In genomic region chr10:124149681-124150080, GRCh38 we compare ENCODE assay signal across 14 cellular contexts. TPM values are rescaled to one million over a fixed set of nuclear protein-coding genes. Genes with fewer than 3 reads are reported as not detected.
A peak's percentile ranks its signal among the peaks of the same experiment; 100 is the strongest.
DNase-seq lines count a peak whose midpoint lies in the region; ATAC-seq and TF ChIP-seq lines count a peak whose summit lies in the region.
"Had no signal": no experiment of that assay in that cellular context is flagged by ENCODE, and none has a peak within 500 bp of the region (broad histone marks: within the 10 kb centered on the region; RNA-seq: fewer than 3 reads in every experiment).

No MANE protein-coding gene starts in this region.

- no peak overlapping the region for H2AFZ ChIP-seq in SK-N-SH (ENCODE audit: low read depth)

- CTCF ChIA-PET in SK-N-SH (lab: Yijun Ruan, JAX): interaction anchor here (0.9 kb wide), 1 partner anchor 23 kb away, joined by 3 read pairs; no protein-coding TSS in a partner anchor
- CTCF ChIA-PET in activated CD8-positive, alpha-beta memory T cell treated with anti-CD3 and anti-CD28 coated beads, Interleukin-2, amount 10 ng/mL, durations not matched to agents 7 days and 5 days (lab: Charles Lee): no interaction called here

- H3F3A ChIP-seq in SK-N-SH (replicated peaks; ENCODE audit: insufficient read depth): no peaks in the 10 kb centered on the region

- H3K36me3 ChIP-seq in SK-N-SH (replicated peaks in 1 of 2; ENCODE audit: control insufficient read depth in 1 of 2, insufficient read depth in 2 of 2, low read length in 1 of 2): no peaks in the 10 kb centered on the region
- H3K36me3 ChIP-seq: esophagus squamous epithelium had no signal

- H3K27ac ChIP-seq in SK-N-SH (ENCODE audit: low read depth in 2 of 2, low read length in 1 of 2): no peak overlapping the region

- peak; percentile 41 for DNase-seq in SK-N-SH
- DNase-seq in NCI-H2081 treated with DMSO at 0.1 percent for 48 hours (lab: John Stamatoyannopoulos, UW): peak; percentile 91
- peak; percentile 81 to 84 for DNase-seq in SHP77 (lab: John Stamatoyannopoulos, UW)
- no peak for DNase-seq in stimulated activated naive B cell treated with anti-CD40 and anti-IgM and Interleukin-4, amounts not matched to agents 10 μg/mL and 1 μg/mL and 100 μg/mL, for 72 hours
- no peak for DNase-seq in COLO829 (ENCODE audit: low spot score)
- no peak for DNase-seq in activated CD8-positive, alpha-beta memory T cell treated with anti-CD3 and anti-CD28 coated beads, Interleukin-2, amount 10 ng/mL, durations not matched to agents 7 days and 5 days
- DNase-seq in AG08395 (ENCODE audit: low spot score): no peak
- DNase-seq: activated CD4-positive, CD25-positive, alpha-beta regulatory T cell; caudate nucleus; EL; esophagus squamous epithelium; KG1 had no signal

- TF ChIP-seq EP300 in SK-N-SH (IDR thresholded peaks at IDR 0.05; ENCODE audit: borderline replicate concordance in 1 of 2, low read depth in 1 of 2, low read length in 1 of 2): no peak

- H3K4me2 ChIP-seq in SK-N-SH: no peak overlapping the region

- H3K4me1 Mint-ChIP-seq in stimulated activated naive B cell treated with anti-CD40 and anti-IgM and Interleukin-4, amounts not matched to agents 10 μg/mL and 1 μg/mL and 100 μg/mL, for 72 hours: peaks cover 15 to 16% of the 10 kb centered on the region in 2 donors
- no peaks in the 10 kb centered on the region for H3K4me1 Mint-ChIP-seq in activated CD8-positive, alpha-beta memory T cell treated with anti-CD3 and anti-CD28 coated beads, Interleukin-2, amount 10 ng/mL, durations not matched to agents 7 days and 5 days
- H3K4me1 Mint-ChIP-seq: activated T-helper 17 cell treated with anti-CD3 and anti-CD28 coated beads, Interleukin-2, amount 50 U/mL, for 72 hours had no signal

- no peak for TF ChIP-seq CTCF in SK-N-SH (IDR thresholded peaks at IDR 0.05)

- no peak for TF ChIP-seq RAD21 in SK-N-SH (IDR thresholded peaks at IDR 0.05; ENCODE audit: low read length)

- H3K4me1 ChIP-seq in SK-N-SH (ENCODE audit: control insufficient read depth in 1 of 2, insufficient read depth in 2 of 2, low read depth in 1 of 2, low read length in 1 of 2): no peaks in the 10 kb centered on the region; a peak in 1 of 4 replicates

- no peak overlapping the region for H3K9ac ChIP-seq in SK-N-SH

- H3K9me3 ChIP-seq in SK-N-SH: no peaks in the 10 kb centered on the region
- H3K9me3 ChIP-seq: esophagus squamous epithelium had no signal

- H3K27ac Mint-ChIP-seq in stimulated activated naive B cell treated with anti-CD40 and anti-IgM and Interleukin-4, amounts not matched to agents 10 μg/mL and 1 μg/mL and 100 μg/mL, for 72 hours: no peak overlapping the region
- H3K27ac Mint-ChIP-seq in activated CD8-positive, alpha-beta memory T cell treated with anti-CD3 and anti-CD28 coated beads, Interleukin-2, amount 10 ng/mL, durations not matched to agents 7 days and 5 days: no peak overlapping the region
- H3K27ac Mint-ChIP-seq: activated T-helper 17 cell treated with anti-CD3 and anti-CD28 coated beads, Interleukin-2, amount 50 U/mL, for 72 hours had no signal

- no peak for ATAC-seq in SK-N-SH treated with all-trans-retinoic acid at 6 μM for 48 hours
- peak; percentile 21 to 44 for ATAC-seq in stimulated activated naive B cell treated with anti-CD40 and anti-IgM and Interleukin-4, amounts not matched to agents 10 μg/mL and 1 μg/mL and 100 μg/mL, for 72 hours (replicated peaks)
- ATAC-seq in activated CD8-positive, alpha-beta memory T cell treated with anti-CD3 and anti-CD28 coated beads, Interleukin-2, amount 10 ng/mL, durations not matched to agents 7 days and 5 days: no peak
- ATAC-seq: activated T-helper 17 cell treated with anti-CD3 and anti-CD28 coated beads, Interleukin-2, amount 50 U/mL, for 72 hours had no signal

- POLR2A ChIA-PET in SK-N-SH (lab: Yijun Ruan, JAX): no interaction called here

- H3K9me3 Mint-ChIP-seq in stimulated activated naive B cell treated with anti-CD40 and anti-IgM and Interleukin-4, amounts not matched to agents 10 μg/mL and 1 μg/mL and 100 μg/mL, for 72 hours: no peaks in the 10 kb centered on the region
- no peaks in the 10 kb centered on the region for H3K9me3 Mint-ChIP-seq in activated CD8-positive, alpha-beta memory T cell treated with anti-CD3 and anti-CD28 coated beads, Interleukin-2, amount 10 ng/mL, durations not matched to agents 7 days and 5 days (ENCODE audit: low read depth)
- H3K9me3 Mint-ChIP-seq: activated T-helper 17 cell treated with anti-CD3 and anti-CD28 coated beads, Interleukin-2, amount 50 U/mL, for 72 hours had no signal

- no peak overlapping the region for H3K4me3 Mint-ChIP-seq in stimulated activated naive B cell treated with anti-CD40 and anti-IgM and Interleukin-4, amounts not matched to agents 10 μg/mL and 1 μg/mL and 100 μg/mL, for 72 hours
- H3K4me3 Mint-ChIP-seq in activated CD8-positive, alpha-beta memory T cell treated with anti-CD3 and anti-CD28 coated beads, Interleukin-2, amount 10 ng/mL, durations not matched to agents 7 days and 5 days: no peak overlapping the region
- H3K4me3 Mint-ChIP-seq: activated T-helper 17 cell treated with anti-CD3 and anti-CD28 coated beads, Interleukin-2, amount 50 U/mL, for 72 hours had no signal

- WGBS in SK-N-SH (ENCODE audit: low lambda C conversion rate): 43% methylated on average over 3 of the region's 3 CpGs

- H3K27me3 ChIP-seq in SK-N-SH (ENCODE audit: insufficient read depth): no peaks in the 10 kb centered on the region

- no peaks in the 10 kb centered on the region for H4K20me1 ChIP-seq in SK-N-SH (ENCODE audit: insufficient read depth)

- no peaks in the 10 kb centered on the region for H3K9me2 ChIP-seq in SK-N-SH

- no peaks in the 10 kb centered on the region for H3K36me3 Mint-ChIP-seq in stimulated activated naive B cell treated with anti-CD40 and anti-IgM and Interleukin-4, amounts not matched to agents 10 μg/mL and 1 μg/mL and 100 μg/mL, for 72 hours
- H3K36me3 Mint-ChIP-seq in activated CD8-positive, alpha-beta memory T cell treated with anti-CD3 and anti-CD28 coated beads, Interleukin-2, amount 10 ng/mL, durations not matched to agents 7 days and 5 days: no peaks in the 10 kb centered on the region

- no peaks in the 10 kb centered on the region for H3K79me2 ChIP-seq in SK-N-SH (ENCODE audit: insufficient read depth)

- no peaks in the 10 kb centered on the region for H3K27me3 Mint-ChIP-seq in stimulated activated naive B cell treated with anti-CD40 and anti-IgM and Interleukin-4, amounts not matched to agents 10 μg/mL and 1 μg/mL and 100 μg/mL, for 72 hours
- peaks cover 21% of the 10 kb centered on the region for H3K27me3 Mint-ChIP-seq in activated CD8-positive, alpha-beta memory T cell treated with anti-CD3 and anti-CD28 coated beads, Interleukin-2, amount 10 ng/mL, durations not matched to agents 7 days and 5 days
- H3K27me3 Mint-ChIP-seq: activated T-helper 17 cell treated with anti-CD3 and anti-CD28 coated beads, Interleukin-2, amount 50 U/mL, for 72 hours had no signal

- no peak overlapping the region for H3K4me3 ChIP-seq in SK-N-SH (ENCODE audit: low read depth in 2 of 2, low read length in 1 of 2)
- H3K4me3 ChIP-seq: esophagus squamous epithelium had no signal

TF ChIP-seq in SK-N-SH, 30 proteins besides CTCF, POLR2A, EP300 and RAD21:
- no peak for TF ChIP-seq FOSL2 (IDR thresholded peaks at IDR 0.05; ENCODE audit: borderline replicate concordance, low read depth)
- TF ChIP-seq JUND (IDR thresholded peaks at IDR 0.05): no peak
- TF ChIP-seq SMC3 (IDR thresholded peaks at IDR 0.05; ENCODE audit: low read depth, low read length): no peak
- TF ChIP-seq GATA2 (CRISPR knock-in tag; IDR thresholded peaks at IDR 0.05): no peak
- TF ChIP-seq SIN3A (IDR thresholded peaks at IDR 0.05; ENCODE audit: borderline replicate concordance, low read depth, low read length): no peak
- TF ChIP-seq MAX (IDR thresholded peaks at IDR 0.05; ENCODE audit: low read depth): no peak

TF ChIP-seq in SK-N-SH treated with all-trans-retinoic acid at 6 μM for 48 hours, 23 proteins besides CTCF, POLR2A, EP300 and RAD21 (continues in another document):
- TF ChIP-seq ZNF565 (CRISPR knock-in tag; conservative IDR thresholded peaks at IDR 0.05; ENCODE audit: low read depth): no peak
- TF ChIP-seq, protein P1, sequence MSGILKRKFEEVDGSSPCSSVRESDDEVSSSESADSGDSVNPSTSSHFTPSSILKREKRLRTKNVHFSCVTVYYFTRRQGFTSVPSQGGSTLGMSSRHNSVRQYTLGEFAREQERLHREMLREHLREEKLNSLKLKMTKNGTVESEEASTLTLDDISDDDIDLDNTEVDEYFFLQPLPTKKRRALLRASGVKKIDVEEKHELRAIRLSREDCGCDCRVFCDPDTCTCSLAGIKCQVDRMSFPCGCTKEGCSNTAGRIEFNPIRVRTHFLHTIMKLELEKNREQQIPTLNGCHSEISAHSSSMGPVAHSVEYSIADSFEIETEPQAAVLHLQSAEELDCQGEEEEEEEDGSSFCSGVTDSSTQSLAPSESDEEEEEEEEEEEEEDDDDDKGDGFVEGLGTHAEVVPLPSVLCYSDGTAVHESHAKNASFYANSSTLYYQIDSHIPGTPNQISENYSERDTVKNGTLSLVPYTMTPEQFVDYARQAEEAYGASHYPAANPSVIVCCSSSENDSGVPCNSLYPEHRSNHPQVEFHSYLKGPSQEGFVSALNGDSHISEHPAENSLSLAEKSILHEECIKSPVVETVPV (CRISPR knock-in tag; IDR thresholded peaks at IDR 0.05): no peak
- TF ChIP-seq, protein P2, sequence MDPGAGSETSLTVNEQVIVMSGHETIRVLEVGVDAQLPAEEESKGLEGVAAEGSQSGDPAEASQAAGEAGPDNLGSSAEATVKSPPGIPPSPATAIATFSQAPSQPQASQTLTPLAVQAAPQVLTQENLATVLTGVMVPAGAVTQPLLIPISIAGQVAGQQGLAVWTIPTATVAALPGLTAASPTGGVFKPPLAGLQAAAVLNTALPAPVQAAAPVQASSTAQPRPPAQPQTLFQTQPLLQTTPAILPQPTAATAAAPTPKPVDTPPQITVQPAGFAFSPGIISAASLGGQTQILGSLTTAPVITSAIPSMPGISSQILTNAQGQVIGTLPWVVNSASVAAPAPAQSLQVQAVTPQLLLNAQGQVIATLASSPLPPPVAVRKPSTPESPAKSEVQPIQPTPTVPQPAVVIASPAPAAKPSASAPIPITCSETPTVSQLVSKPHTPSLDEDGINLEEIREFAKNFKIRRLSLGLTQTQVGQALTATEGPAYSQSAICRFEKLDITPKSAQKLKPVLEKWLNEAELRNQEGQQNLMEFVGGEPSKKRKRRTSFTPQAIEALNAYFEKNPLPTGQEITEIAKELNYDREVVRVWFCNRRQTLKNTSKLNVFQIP (CRISPR knock-in tag; IDR thresholded peaks at IDR 0.05; ENCODE audit: borderline replicate concordance, low read depth): no peak
- TF ChIP-seq ZNF8 (CRISPR knock-in tag; IDR thresholded peaks at IDR 0.05): no peak
- no peak for TF ChIP-seq ARNTL (CRISPR knock-in tag; IDR thresholded peaks at IDR 0.05; ENCODE audit: borderline replicate concordance, low read depth)
- TF ChIP-seq ISL1 (CRISPR knock-in tag; IDR thresholded peaks at IDR 0.05): no peak

RNA-seq across cellular contexts. Expression of gene CHST15, which starts 56.3 kb away (rescaled TPM):
- polyA plus RNA-seq in SK-N-SH (2012; rRNA removed): 0.02 TPM in 2 replicates
- 0.01 and 0.05 TPM in 2 replicates for polyA plus RNA-seq in SK-N-SH (2012; cell fraction: cytosol; rRNA removed)
- 0.02 and 0.06 TPM in 2 replicates for polyA plus RNA-seq in SK-N-SH (2012; cell fraction: nucleus; rRNA removed)
- total RNA-seq in activated CD8-positive, alpha-beta memory T cell treated with anti-CD3 and anti-CD28 coated beads, Interleukin-2, amount 10 ng/mL, durations not matched to agents 7 days and 5 days: under 1 TPM in 1 of 2 experiments, not detected in 1; 0.09 TPM

Comparison
In these comparisons a context has a peak if more than half of its experiments do, and no peak if none do; other contexts are left out.
1. DNase-seq: peak in SK-N-SH (single experiment), NCI-H2081 treated with DMSO at 0.1 percent for 48 hours (single experiment) and SHP77 (2 of 2); none in stimulated activated naive B cell treated with anti-CD40 and anti-IgM and Interleukin-4, amounts not matched to agents 10 μg/mL and 1 μg/mL and 100 μg/mL, for 72 hours (single experiment), COLO829 (single experiment), activated CD8-positive, alpha-beta memory T cell treated with anti-CD3 and anti-CD28 coated beads, Interleukin-2, amount 10 ng/mL, durations not matched to agents 7 days and 5 days (single experiment) and AG08395 (single experiment).
2. ATAC-seq: peak in stimulated activated naive B cell treated with anti-CD40 and anti-IgM and Interleukin-4, amounts not matched to agents 10 μg/mL and 1 μg/mL and 100 μg/mL, for 72 hours (2 of 2); none in SK-N-SH treated with all-trans-retinoic acid at 6 μM for 48 hours (single experiment) and activated CD8-positive, alpha-beta memory T cell treated with anti-CD3 and anti-CD28 coated beads, Interleukin-2, amount 10 ng/mL, durations not matched to agents 7 days and 5 days (single experiment).